1 cellular context compared by ENCODE assay signal in genomic region chr11:130002352-130002845, GRCh38.
A peak's percentile ranks its signal among the peaks of the same experiment; 100 is the strongest.
TF ChIP-seq lines count a peak whose summit lies in the region.

A gene with protein sequence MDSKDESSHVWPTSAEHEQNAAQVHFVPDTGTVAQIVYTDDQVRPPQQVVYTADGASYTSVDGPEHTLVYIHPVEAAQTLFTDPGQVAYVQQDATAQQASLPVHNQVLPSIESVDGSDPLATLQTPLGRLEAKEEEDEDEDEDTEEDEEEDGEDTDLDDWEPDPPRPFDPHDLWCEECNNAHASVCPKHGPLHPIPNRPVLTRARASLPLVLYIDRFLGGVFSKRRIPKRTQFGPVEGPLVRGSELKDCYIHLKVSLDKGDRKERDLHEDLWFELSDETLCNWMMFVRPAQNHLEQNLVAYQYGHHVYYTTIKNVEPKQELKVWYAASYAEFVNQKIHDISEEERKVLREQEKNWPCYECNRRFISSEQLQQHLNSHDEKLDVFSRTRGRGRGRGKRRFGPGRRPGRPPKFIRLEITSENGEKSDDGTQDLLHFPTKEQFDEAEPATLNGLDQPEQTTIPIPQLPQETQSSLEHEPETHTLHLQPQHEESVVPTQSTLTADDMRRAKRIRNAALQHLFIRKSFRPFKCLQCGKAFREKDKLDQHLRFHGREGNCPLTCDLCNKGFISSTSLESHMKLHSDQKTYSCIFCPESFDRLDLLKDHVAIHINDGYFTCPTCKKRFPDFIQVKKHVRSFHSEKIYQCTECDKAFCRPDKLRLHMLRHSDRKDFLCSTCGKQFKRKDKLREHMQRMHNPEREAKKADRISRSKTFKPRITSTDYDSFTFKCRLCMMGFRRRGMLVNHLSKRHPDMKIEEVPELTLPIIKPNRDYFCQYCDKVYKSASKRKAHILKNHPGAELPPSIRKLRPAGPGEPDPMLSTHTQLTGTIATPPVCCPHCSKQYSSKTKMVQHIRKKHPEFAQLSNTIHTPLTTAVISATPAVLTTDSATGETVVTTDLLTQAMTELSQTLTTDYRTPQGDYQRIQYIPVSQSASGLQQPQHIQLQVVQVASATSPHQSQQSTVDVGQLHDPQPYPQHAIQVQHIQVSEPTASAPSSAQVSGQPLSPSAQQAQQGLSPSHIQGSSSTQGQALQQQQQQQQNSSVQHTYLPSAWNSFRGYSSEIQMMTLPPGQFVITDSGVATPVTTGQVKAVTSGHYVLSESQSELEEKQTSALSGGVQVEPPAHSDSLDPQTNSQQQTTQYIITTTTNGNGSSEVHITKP (minus strand): TSS chr11:130002835. CDS start chr11:129960964, 41,871 bp downstream.

TF ChIP-seq in K562, 482 proteins besides CTCF, POLR2A, EP300 and RAD21 (continued from another document and continues in another):
- peak; percentile 37; the same call in 1 of the 2 replicates for TF ChIP-seq REST (CRISPR knock-in tag; IDR thresholded peaks at IDR 0.05; ENCODE audit: low read depth)
- no peak for TF ChIP-seq ELF4 (CRISPR knock-in tag; IDR thresholded peaks at IDR 0.05)
- TF ChIP-seq SNRNP70 (optimal IDR thresholded peaks at IDR 0.05; ENCODE audit: low read depth, low read length), result no peak
- TF ChIP-seq, protein P1, sequence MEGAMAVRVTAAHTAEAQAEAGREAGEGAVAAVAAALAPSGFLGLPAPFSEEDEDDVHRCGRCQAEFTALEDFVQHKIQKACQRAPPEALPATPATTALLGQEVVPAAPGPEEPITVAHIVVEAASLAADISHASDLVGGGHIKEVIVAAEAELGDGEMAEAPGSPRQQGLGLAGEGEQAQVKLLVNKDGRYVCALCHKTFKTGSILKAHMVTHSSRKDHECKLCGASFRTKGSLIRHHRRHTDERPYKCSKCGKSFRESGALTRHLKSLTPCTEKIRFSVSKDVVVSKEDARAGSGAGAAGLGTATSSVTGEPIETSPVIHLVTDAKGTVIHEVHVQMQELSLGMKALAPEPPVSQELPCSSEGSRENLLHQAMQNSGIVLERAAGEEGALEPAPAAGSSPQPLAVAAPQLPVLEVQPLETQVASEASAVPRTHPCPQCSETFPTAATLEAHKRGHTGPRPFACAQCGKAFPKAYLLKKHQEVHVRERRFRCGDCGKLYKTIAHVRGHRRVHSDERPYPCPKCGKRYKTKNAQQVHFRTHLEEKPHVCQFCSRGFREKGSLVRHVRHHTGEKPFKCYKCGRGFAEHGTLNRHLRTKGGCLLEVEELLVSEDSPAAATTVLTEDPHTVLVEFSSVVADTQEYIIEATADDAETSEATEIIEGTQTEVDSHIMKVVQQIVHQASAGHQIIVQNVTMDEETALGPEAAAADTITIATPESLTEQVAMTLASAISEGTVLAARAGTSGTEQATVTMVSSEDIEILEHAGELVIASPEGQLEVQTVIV (CRISPR knock-in tag; IDR thresholded peaks at IDR 0.05; ENCODE audit: borderline replicate concordance), result no peak
- no peak for TF ChIP-seq ZNF707 (CRISPR knock-in tag; conservative IDR thresholded peaks at IDR 0.05)
- TF ChIP-seq, protein P2, sequence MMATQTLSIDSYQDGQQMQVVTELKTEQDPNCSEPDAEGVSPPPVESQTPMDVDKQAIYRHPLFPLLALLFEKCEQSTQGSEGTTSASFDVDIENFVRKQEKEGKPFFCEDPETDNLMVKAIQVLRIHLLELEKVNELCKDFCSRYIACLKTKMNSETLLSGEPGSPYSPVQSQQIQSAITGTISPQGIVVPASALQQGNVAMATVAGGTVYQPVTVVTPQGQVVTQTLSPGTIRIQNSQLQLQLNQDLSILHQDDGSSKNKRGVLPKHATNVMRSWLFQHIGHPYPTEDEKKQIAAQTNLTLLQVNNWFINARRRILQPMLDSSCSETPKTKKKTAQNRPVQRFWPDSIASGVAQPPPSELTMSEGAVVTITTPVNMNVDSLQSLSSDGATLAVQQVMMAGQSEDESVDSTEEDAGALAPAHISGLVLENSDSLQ (IDR thresholded peaks at IDR 0.05), result no peak
- TF ChIP-seq SMAD2 (IDR thresholded peaks at IDR 0.05; ENCODE audit: low read depth, low read length), result no peak
- no peak for TF ChIP-seq ZBTB12 (CRISPR knock-in tag; IDR thresholded peaks at IDR 0.05)
- no peak for TF ChIP-seq ZNF140 (CRISPR knock-in tag; IDR thresholded peaks at IDR 0.05)
- no peak for TF ChIP-seq ZNF134 (CRISPR knock-in tag; conservative IDR thresholded peaks at IDR 0.05)
- no peak for TF ChIP-seq TEAD1 (CRISPR knock-in tag; IDR thresholded peaks at IDR 0.05)
- TF ChIP-seq PTTG1 (tag; IDR thresholded peaks at IDR 0.05; ENCODE audit: low read depth), result no peak
- TF ChIP-seq SRSF7 (optimal IDR thresholded peaks at IDR 0.05; ENCODE audit: low read depth, low read length), result no peak
- no peak for TF ChIP-seq CXXC5 (CRISPR knock-in tag; IDR thresholded peaks at IDR 0.05)
- TF ChIP-seq BRF1 (IDR thresholded peaks at IDR 0.05; ENCODE audit: borderline replicate concordance, extremely low read depth, insufficient read length), result no peak
- TF ChIP-seq DMBX1 (CRISPR knock-in tag; IDR thresholded peaks at IDR 0.05; ENCODE audit: borderline replicate concordance), result no peak
- no peak for TF ChIP-seq CEBPG (CRISPR knock-in tag; IDR thresholded peaks at IDR 0.05)
- no peak for TF ChIP-seq CEBPG (tag; conservative IDR thresholded peaks at IDR 0.05 in 1 of 2, IDR thresholded peaks at IDR 0.05 in 1 of 2)
- TF ChIP-seq FOS (IDR thresholded peaks at IDR 0.05; ENCODE audit: extremely low read depth, insufficient read length), result no peak
- no peak for TF ChIP-seq MCM2 (IDR thresholded peaks at IDR 0.05; ENCODE audit: low read depth)
- TF ChIP-seq KLF10 (CRISPR knock-in tag; IDR thresholded peaks at IDR 0.05), result no peak
- peak; percentile 3 to 51; a peak in 3 of 4 replicates for TF ChIP-seq MAZ (CRISPR knock-in tag; conservative IDR thresholded peaks at IDR 0.05 in 1 of 2, IDR thresholded peaks at IDR 0.05 in 1 of 2)
- TF ChIP-seq, protein P3, sequence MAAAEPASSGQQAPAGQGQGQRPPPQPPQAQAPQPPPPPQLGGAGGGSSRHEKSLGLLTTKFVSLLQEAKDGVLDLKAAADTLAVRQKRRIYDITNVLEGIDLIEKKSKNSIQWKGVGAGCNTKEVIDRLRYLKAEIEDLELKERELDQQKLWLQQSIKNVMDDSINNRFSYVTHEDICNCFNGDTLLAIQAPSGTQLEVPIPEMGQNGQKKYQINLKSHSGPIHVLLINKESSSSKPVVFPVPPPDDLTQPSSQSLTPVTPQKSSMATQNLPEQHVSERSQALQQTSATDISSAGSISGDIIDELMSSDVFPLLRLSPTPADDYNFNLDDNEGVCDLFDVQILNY (CRISPR knock-in tag; IDR thresholded peaks at IDR 0.05), result no peak
- TF ChIP-seq STAT5A (IDR thresholded peaks at IDR 0.05; ENCODE audit: borderline replicate concordance, low read length), result no peak
- TF ChIP-seq ZNF384 (IDR thresholded peaks at IDR 0.05; ENCODE audit: low read depth, low read length), result no peak
- TF ChIP-seq FOXK2 (conservative IDR thresholded peaks at IDR 0.05 in 1 of 2, IDR thresholded peaks at IDR 0.05 in 1 of 2; ENCODE audit: low read depth in 2 of 2), result peak in 1 of 2 experiments; percentile 99; a peak in 2 of 4 replicates
- no peak for TF ChIP-seq HSF4 (CRISPR knock-in tag; IDR thresholded peaks at IDR 0.05; ENCODE audit: borderline replicate concordance)
- no peak for TF ChIP-seq ZKSCAN3 (CRISPR knock-in tag; IDR thresholded peaks at IDR 0.05)
- TF ChIP-seq KDM2B (CRISPR knock-in tag; IDR thresholded peaks at IDR 0.05), result no peak
- TF ChIP-seq, protein P4, sequence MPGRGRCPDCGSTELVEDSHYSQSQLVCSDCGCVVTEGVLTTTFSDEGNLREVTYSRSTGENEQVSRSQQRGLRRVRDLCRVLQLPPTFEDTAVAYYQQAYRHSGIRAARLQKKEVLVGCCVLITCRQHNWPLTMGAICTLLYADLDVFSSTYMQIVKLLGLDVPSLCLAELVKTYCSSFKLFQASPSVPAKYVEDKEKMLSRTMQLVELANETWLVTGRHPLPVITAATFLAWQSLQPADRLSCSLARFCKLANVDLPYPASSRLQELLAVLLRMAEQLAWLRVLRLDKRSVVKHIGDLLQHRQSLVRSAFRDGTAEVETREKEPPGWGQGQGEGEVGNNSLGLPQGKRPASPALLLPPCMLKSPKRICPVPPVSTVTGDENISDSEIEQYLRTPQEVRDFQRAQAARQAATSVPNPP (IDR thresholded peaks at IDR 0.05; ENCODE audit: borderline replicate concordance, insufficient read depth, insufficient read length), result no peak
- TF ChIP-seq BCL6 (CRISPR knock-in tag; IDR thresholded peaks at IDR 0.05), result no peak
- no peak for TF ChIP-seq HMG20A (CRISPR knock-in tag; conservative IDR thresholded peaks at IDR 0.05)
- no peak for TF ChIP-seq BDP1 (IDR thresholded peaks at IDR 0.05; ENCODE audit: insufficient read depth, insufficient read length)
- no peak for TF ChIP-seq E2F1 (CRISPR knock-in tag; IDR thresholded peaks at IDR 0.05)
- no peak for TF ChIP-seq ARID3B (CRISPR knock-in tag; IDR thresholded peaks at IDR 0.05; ENCODE audit: borderline replicate concordance)
- TF ChIP-seq ZBTB8A (IDR thresholded peaks at IDR 0.05; ENCODE audit: partially characterized antibody), result no peak
- no peak for TF ChIP-seq ZNF347 (CRISPR knock-in tag; IDR thresholded peaks at IDR 0.05; ENCODE audit: low read depth)
- no peak for TF ChIP-seq ZFP30 (CRISPR knock-in tag; IDR thresholded peaks at IDR 0.05; ENCODE audit: borderline replicate concordance)
- TF ChIP-seq, protein P5, sequence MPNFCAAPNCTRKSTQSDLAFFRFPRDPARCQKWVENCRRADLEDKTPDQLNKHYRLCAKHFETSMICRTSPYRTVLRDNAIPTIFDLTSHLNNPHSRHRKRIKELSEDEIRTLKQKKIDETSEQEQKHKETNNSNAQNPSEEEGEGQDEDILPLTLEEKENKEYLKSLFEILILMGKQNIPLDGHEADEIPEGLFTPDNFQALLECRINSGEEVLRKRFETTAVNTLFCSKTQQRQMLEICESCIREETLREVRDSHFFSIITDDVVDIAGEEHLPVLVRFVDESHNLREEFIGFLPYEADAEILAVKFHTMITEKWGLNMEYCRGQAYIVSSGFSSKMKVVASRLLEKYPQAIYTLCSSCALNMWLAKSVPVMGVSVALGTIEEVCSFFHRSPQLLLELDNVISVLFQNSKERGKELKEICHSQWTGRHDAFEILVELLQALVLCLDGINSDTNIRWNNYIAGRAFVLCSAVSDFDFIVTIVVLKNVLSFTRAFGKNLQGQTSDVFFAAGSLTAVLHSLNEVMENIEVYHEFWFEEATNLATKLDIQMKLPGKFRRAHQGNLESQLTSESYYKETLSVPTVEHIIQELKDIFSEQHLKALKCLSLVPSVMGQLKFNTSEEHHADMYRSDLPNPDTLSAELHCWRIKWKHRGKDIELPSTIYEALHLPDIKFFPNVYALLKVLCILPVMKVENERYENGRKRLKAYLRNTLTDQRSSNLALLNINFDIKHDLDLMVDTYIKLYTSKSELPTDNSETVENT (CRISPR knock-in tag; IDR thresholded peaks at IDR 0.05), result no peak
- TF ChIP-seq ASH1L (IDR thresholded peaks at IDR 0.05; ENCODE audit: borderline replicate concordance, low read depth, partially characterized antibody), result no peak
- TF ChIP-seq ZBTB7A (IDR thresholded peaks at IDR 0.05; ENCODE audit: borderline replicate concordance, control insufficient read depth, low read depth, low read length), result peak; percentile 49; the same call in 1 of the 2 replicates
- TF ChIP-seq RAD51 (IDR thresholded peaks at IDR 0.05; ENCODE audit: borderline replicate concordance, low read depth), result no peak
- TF ChIP-seq KLF16 (IDR thresholded peaks at IDR 0.05), result no peak
- TF ChIP-seq ELF1 (tag; IDR thresholded peaks at IDR 0.05), result peak; percentile 12; the same call in 1 of the 2 replicates
- no peak for TF ChIP-seq RBM15 (IDR thresholded peaks at IDR 0.05; ENCODE audit: insufficient read depth, low read length)
